ENCODE assay signal across 1 cellular context in the genomic region with DNA sequence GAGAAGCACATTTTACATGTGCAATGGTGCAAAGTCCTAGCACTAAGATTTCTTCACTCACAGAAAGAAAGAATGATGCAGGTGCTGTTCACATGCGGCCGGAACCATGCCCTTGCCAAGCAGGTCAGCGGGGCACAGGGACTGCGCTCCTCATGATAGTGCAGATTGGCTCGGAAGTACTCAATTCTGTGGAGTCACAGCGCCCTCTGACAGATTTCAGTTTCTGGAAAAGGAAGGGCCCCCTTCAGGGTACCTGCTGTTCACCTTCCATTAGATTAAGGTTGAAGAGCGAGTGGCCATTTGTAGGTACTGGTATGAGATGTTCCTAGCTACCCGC.
TF ChIP-seq lines count a peak whose summit lies in the region.

No MANE protein-coding gene starts in this region.

TF ChIP-seq in Ishikawa, 13 proteins besides CTCF, POLR2A, EP300 and RAD21 (continued from another document):
- TF ChIP-seq REST (IDR thresholded peaks at IDR 0.05; ENCODE audit: low read depth) (no peak), ZBTB7A (IDR thresholded peaks at IDR 0.05; ENCODE audit: low read depth) (no peak), MAX (IDR thresholded peaks at IDR 0.05) (no peak), TEAD4 (IDR thresholded peaks at IDR 0.05) (no peak), EGR1 (IDR thresholded peaks at IDR 0.05) (no peak), USF1 (IDR thresholded peaks at IDR 0.05) (no peak)
